12 cellular contexts compared by ENCODE assay signal in genomic region chr20:10604865-10605440, GRCh38.
DNase-seq lines count a peak whose midpoint lies in the region; ATAC-seq and TF ChIP-seq lines count a peak whose summit lies in the region.
"Had no signal": no experiment of that assay in that cellular context is flagged by ENCODE, and none has a peak within 500 bp of the region (broad histone marks: within the 10 kb centered on the region; RNA-seq: fewer than 3 reads in every experiment).

No MANE protein-coding gene starts in this region.

- TF ChIP-seq CTCF in RWPE1 (conservative IDR thresholded peaks at IDR 0.05; ENCODE audit: low read depth): no peak
- TF ChIP-seq CTCF in esophagus muscularis mucosa (IDR thresholded peaks at IDR 0.05): no peak
- TF ChIP-seq CTCF in thyroid gland (IDR thresholded peaks at IDR 0.05): no peak

- H3K36me3 ChIP-seq in esophagus muscularis mucosa (no peaks in the 10 kb centered on the region), mesenchymal stem cell (ENCODE audit: control insufficient read depth in 1 of 2, insufficient read depth in 2 of 2, low read depth in 1 of 2, low read length in 2 of 2) (no peaks in the 10 kb centered on the region), thyroid gland (no peaks in the 10 kb centered on the region), trophoblast cell (ENCODE audit: control insufficient read depth in 1 of 2, insufficient read depth in 2 of 2, low read length in 2 of 2) (no peaks in the 10 kb centered on the region)

- H2AFZ ChIP-seq in mesenchymal stem cell (ENCODE audit: low read depth, low read length): no peak overlapping the region
- H2AFZ ChIP-seq in trophoblast cell (ENCODE audit: insufficient read depth, low read length, poor library complexity): no peak overlapping the region

- H2BK15ac ChIP-seq in mesenchymal stem cell (ENCODE audit: low read depth, poor library complexity, severe bottlenecking): no peak overlapping the region

- no peak overlapping the region for H3K18ac ChIP-seq in mesenchymal stem cell (ENCODE audit: low read depth in 1 of 2, low read length in 2 of 2)
- no peak overlapping the region for H3K18ac ChIP-seq in trophoblast cell (ENCODE audit: low read length)

- H3K9ac ChIP-seq in mesenchymal stem cell (ENCODE audit: low read length) (peak overlapping the region; percentile 31), trophoblast cell (ENCODE audit: low read length) (no peak overlapping the region)

- 77% methylated on average over 2 of the region's 2 CpGs for WGBS in esophagus muscularis mucosa
- no CpG with 5 or more reads among the region's 2 CpGs for WGBS in mesenchymal stem cell
- 74 to 93% methylated on average over 2 of the region's 2 CpGs for WGBS in thyroid gland, 2 donors
- no CpG with 5 or more reads among the region's 2 CpGs for WGBS in trophoblast cell (ENCODE audit: extremely low coverage, insufficient coverage, insufficient read length)

- intact Hi-C loops in esophagus muscularis mucosa (cut with DNase I): loop anchor here (5.0 kb wide), 1 partner anchor 67 kb away; the partner anchor contains the start of gene JAG1
- intact Hi-C loops in thyroid gland (cut with DNase I): no loop called here

- ATAC-seq in HG02610 (IDR thresholded peaks at IDR 0.05; ENCODE audit: unreplicated experiment) (no peak), GM21390 (IDR thresholded peaks at IDR 0.05; ENCODE audit: unreplicated experiment) (no peak)

- CTCF ChIA-PET in RWPE1 (lab: Yijun Ruan, JAX): no interaction called here

- H3K79me1 ChIP-seq in mesenchymal stem cell (replicated peaks; ENCODE audit: low read length, poor library complexity, severe bottlenecking): no peaks in the 10 kb centered on the region
- no peaks in the 10 kb centered on the region for H3K79me1 ChIP-seq in trophoblast cell (ENCODE audit: low read length)

- H3K4me2 ChIP-seq in mesenchymal stem cell (ENCODE audit: low read length, poor library complexity, severe bottlenecking): no peak overlapping the region
- no peak overlapping the region for H3K4me2 ChIP-seq in trophoblast cell (ENCODE audit: low read length)

- H2AK5ac ChIP-seq in mesenchymal stem cell (ENCODE audit: low read length, severe bottlenecking): peak overlapping the region; percentile 67
- H2AK5ac ChIP-seq in trophoblast cell (ENCODE audit: low read length): no peak overlapping the region

- DNase-seq in RWPE1 (ENCODE audit: low spot score) (no peak), esophagus muscularis mucosa (ENCODE audit: extremely low spot score) (no peak), mesenchymal stem cell (no peak), thyroid gland (no peak), cortex of kidney (lab: John Stamatoyannopoulos, UW) (no peak), trophoblast cell (no peak)
- DNase-seq: CD4-positive, CD25-positive, alpha-beta regulatory T cell; GOT3; NCI-H1105; NCI-H524 treated with DMSO at 0.1 percent for 48 hours had no signal

- H3K23ac ChIP-seq in mesenchymal stem cell (ENCODE audit: low read length in 2 of 2) (no peak overlapping the region), trophoblast cell (ENCODE audit: low read length) (no peak overlapping the region)

- H2BK5ac ChIP-seq in mesenchymal stem cell (ENCODE audit: low read depth, low read length, poor library complexity, severe bottlenecking): no peak overlapping the region
- H2BK5ac ChIP-seq in trophoblast cell (ENCODE audit: low read depth, low read length, poor library complexity): no peak overlapping the region

- TF ChIP-seq POLR2A in esophagus muscularis mucosa (IDR thresholded peaks at IDR 0.05; ENCODE audit: low read depth) (no peak), thyroid gland (IDR thresholded peaks at IDR 0.05) (no peak)

- H3K4me3 ChIP-seq in esophagus muscularis mucosa (no peak overlapping the region), mesenchymal stem cell (ENCODE audit: insufficient read depth in 1 of 2, low read depth in 1 of 2, low read length in 2 of 2) (peak overlapping the region in 1 of 2 experiments; percentile 46), thyroid gland (replicated peaks in 1 of 3) (no peak overlapping the region), trophoblast cell (ENCODE audit: low read depth, low read length) (no peak overlapping the region)

- H3K4me1 ChIP-seq in esophagus muscularis mucosa (peaks cover 0 to 26% (median 21%) of the 10 kb centered on the region in 4 donors), mesenchymal stem cell (ENCODE audit: control insufficient read depth, insufficient read depth, low read depth, low read length) (peaks cover 11% of the 10 kb centered on the region), thyroid gland (peaks cover 3 to 16% of the 10 kb centered on the region in 2 donors), trophoblast cell (ENCODE audit: control insufficient read depth in 1 of 2, insufficient read depth in 2 of 2, low read length in 2 of 2) (peaks cover 1 to 3% of the 10 kb centered on the region in 2 experiments)

- no peak for TF ChIP-seq EP300 in esophagus muscularis mucosa (IDR thresholded peaks at IDR 0.05)

- H4K91ac ChIP-seq in mesenchymal stem cell (ENCODE audit: low read length) (no peak overlapping the region), trophoblast cell (ENCODE audit: low read depth, low read length) (no peak overlapping the region)

- H3K27ac ChIP-seq in RWPE1 (peak overlapping the region; percentile 84), esophagus muscularis mucosa (replicated peaks in 1 of 4) (peak overlapping the region; percentile 49 to 68 (median 58)), mesenchymal stem cell (ENCODE audit: low read length, poor library complexity, severe bottlenecking) (no peak overlapping the region), thyroid gland (peak overlapping the region in 2 of 3 donors; percentile 19 to 52), trophoblast cell (ENCODE audit: low read depth, low read length) (no peak overlapping the region)

- no peak overlapping the region for H3K14ac ChIP-seq in mesenchymal stem cell (ENCODE audit: low read length in 2 of 2)
- no peak overlapping the region for H3K14ac ChIP-seq in trophoblast cell (ENCODE audit: low read length)

- no peak overlapping the region for H2BK120ac ChIP-seq in mesenchymal stem cell (ENCODE audit: low read depth, low read length)
- no peak overlapping the region for H2BK120ac ChIP-seq in trophoblast cell (ENCODE audit: insufficient read depth, low read length, poor library complexity)

- POLR2A ChIA-PET in RWPE1 (lab: Yijun Ruan, JAX; ENCODE audit: low non-redundant PET): interaction anchor here (0.7 kb wide), 1 partner anchor 52 kb away, joined by 4 read pairs; no protein-coding TSS in a partner anchor

- H3K79me2 ChIP-seq in trophoblast cell (ENCODE audit: control insufficient read depth, insufficient read depth, low read length, poor library complexity): no peaks in the 10 kb centered on the region

- H2BK12ac ChIP-seq in mesenchymal stem cell (ENCODE audit: low read length in 2 of 2) (peak overlapping the region in 1 of 2 experiments; percentile 68), trophoblast cell (ENCODE audit: low read length) (no peak overlapping the region)

- H3K4ac ChIP-seq in mesenchymal stem cell (ENCODE audit: low read depth in 1 of 2, low read length in 2 of 2): no peak overlapping the region
- no peak overlapping the region for H3K4ac ChIP-seq in trophoblast cell (ENCODE audit: low read depth, low read length)

- no peak overlapping the region for H4K12ac ChIP-seq in trophoblast cell (ENCODE audit: low read depth, low read length)

- no peaks in the 10 kb centered on the region for H3K27me3 ChIP-seq in esophagus muscularis mucosa
- no peaks in the 10 kb centered on the region for H3K27me3 ChIP-seq in mesenchymal stem cell (ENCODE audit: control insufficient read depth in 1 of 2, insufficient read depth in 1 of 2, low read length in 2 of 2)
- no peaks in the 10 kb centered on the region for H3K27me3 ChIP-seq in thyroid gland
- H3K27me3 ChIP-seq in trophoblast cell (ENCODE audit: insufficient read depth, low read length): no peaks in the 10 kb centered on the region

- no peaks in the 10 kb centered on the region for H3K9me3 ChIP-seq in esophagus muscularis mucosa
- no peaks in the 10 kb centered on the region for H3K9me3 ChIP-seq in mesenchymal stem cell (ENCODE audit: control insufficient read depth, low read length)
- H3K9me3 ChIP-seq in thyroid gland: no peaks in the 10 kb centered on the region
- H3K9me3 ChIP-seq in trophoblast cell (ENCODE audit: insufficient read depth, low read depth, low read length): no peaks in the 10 kb centered on the region

- H4K8ac ChIP-seq in mesenchymal stem cell (ENCODE audit: low read length) (no peak overlapping the region), trophoblast cell (ENCODE audit: low read depth, low read length) (no peak overlapping the region)

Comparison
In these comparisons a context has a peak if more than half of its experiments do, and no peak if none do; other contexts are left out.
1. H3K27ac ChIP-seq: peak in RWPE1 (single experiment), esophagus muscularis mucosa (4 of 4) and thyroid gland (2 of 3); none in mesenchymal stem cell (single experiment) and trophoblast cell (single experiment).